ENCODE assay signal across 21 cellular contexts in genomic region chr3:126490619-126491018, GRCh38. TPM values are rescaled to one million over a fixed set of nuclear protein-coding genes. Genes with fewer than 3 reads are reported as not detected.
DNase-seq lines count a peak whose midpoint lies in the region; ATAC-seq, FAIRE-seq and TF ChIP-seq lines count a peak whose summit lies in the region.
"Had no signal": no experiment of that assay in that cellular context is flagged by ENCODE, and none has a peak within 500 bp of the region (broad histone marks: within the 10 kb centered on the region; RNA-seq: fewer than 3 reads in every experiment).

No MANE protein-coding gene starts in this region.

- H3K4me1 ChIP-seq in K562 (replicated peaks in 1 of 2; ENCODE audit: control insufficient read depth in 2 of 2, insufficient read depth in 2 of 2, low read length in 2 of 2) (no peaks in the 10 kb centered on the region; a peak in 1 of 5 replicates), right lobe of liver (peaks cover 0 to 20% (median 0%) of the 10 kb centered on the region in 4 donors)

- H3K9me1 ChIP-seq in K562 (ENCODE audit: control insufficient read depth, insufficient read depth, low read length): no peaks in the 10 kb centered on the region

- POLR2A ChIA-PET in K562 (lab: Yijun Ruan, JAX): no interaction called here

- 0% methylated on average over 3 of the region's 6 CpGs for WGBS in K562 (ENCODE audit: insufficient coverage, low coverage, missing lambda C conversion rate)
- 75% methylated on average over 4 of the region's 6 CpGs for WGBS in right lobe of liver (ENCODE audit: insufficient coverage, low coverage, low lambda C conversion rate, missing lambda C conversion rate)

- peaks cover 5% of the 10 kb centered on the region for H3K27me3 Mint-ChIP-seq in osteocyte (ENCODE audit: unreplicated experiment)
- H3K27me3 Mint-ChIP-seq: activated naive CD8-positive, alpha-beta T cell treated with anti-CD3 and anti-CD28 coated beads, Interleukin-2, amount 10 ng/mL, durations not matched to agents 7 days and 5 days had no signal

- H3K9ac ChIP-seq in K562 (ENCODE audit: insufficient read depth in 1 of 2, low read depth in 2 of 2, low read length in 2 of 2): no peak overlapping the region

- TF ChIP-seq CTCF in GM13977 (IDR thresholded peaks at IDR 0.05; ENCODE audit: extremely low read depth, insufficient read depth, missing control alignments): peak; percentile 8
- peak; percentile 17 to 53 (median 35); a peak in 3 of 6 replicates for TF ChIP-seq CTCF in K562 (IDR thresholded peaks at IDR 0.05 in 2 of 3, conservative IDR thresholded peaks at IDR 0.05 in 1 of 3; ENCODE audit: insufficient read depth in 2 of 3, low read depth in 1 of 3, low read length in 3 of 3)
- TF ChIP-seq CTCF in right lobe of liver (IDR thresholded peaks at IDR 0.05): peak in 1 of 4 donors; percentile 6
- no peak for TF ChIP-seq CTCF in osteocyte (IDR thresholded peaks at IDR 0.05)

- DNase-seq in GM13977 (ENCODE audit: low spot score): no peak
- peak; percentile 55 for DNase-seq in HuH-7.5 (ENCODE audit: low spot score)
- DNase-seq in K562 (ENCODE audit: extremely low read depth in 1 of 4, low spot score in 3 of 4): peak; percentile 15 to 29 (median 21)
- DNase-seq in right lobe of liver: peak in 2 of 3 donors; percentile 16 to 37
- DNase-seq in osteocyte (ENCODE audit: extremely low spot score, unreplicated experiment): no peak
- DNase-seq: activated naive CD8-positive, alpha-beta T cell treated with anti-CD3 and anti-CD28 coated beads, Interleukin-2, amount 10 ng/mL, durations not matched to agents 7 days and 5 days; brain microvascular endothelial cell; GOT3; NCI-H2029; NCI-H526 treated with DMSO at 0.1 percent for 48 hours; small intestine; stimulated activated CD4-positive, alpha-beta T cell treated with anti-CD3 and anti-CD28 coated beads, Interleukin-4, amount 100 ng/mL, for 1 hour had no signal

- H3K36me3 Mint-ChIP-seq in osteocyte (ENCODE audit: unreplicated experiment): no peaks in the 10 kb centered on the region
- H3K36me3 Mint-ChIP-seq: activated naive CD8-positive, alpha-beta T cell treated with anti-CD3 and anti-CD28 coated beads, Interleukin-2, amount 10 ng/mL, durations not matched to agents 7 days and 5 days; IgD-negative memory B cell; mesothelial cell of epicardium; type B pancreatic cell had no signal

- no peak overlapping the region for H3K4me3 ChIP-seq in K562
- no peak overlapping the region for H3K4me3 ChIP-seq in right lobe of liver
- H3K4me3 ChIP-seq: SK-N-MC had no signal

- H4K20me1 ChIP-seq in K562 (replicated peaks; ENCODE audit: control insufficient read depth, insufficient read depth, low read length): no peaks in the 10 kb centered on the region; the same call in 1 of the 2 replicates

- no peaks in the 10 kb centered on the region for H3K79me2 ChIP-seq in K562 (ENCODE audit: control insufficient read depth, insufficient read depth, low read length)

- H3K27me3 ChIP-seq in K562 (ENCODE audit: control insufficient read depth in 2 of 2, insufficient read depth in 2 of 2, low read length in 2 of 2) (peaks cover 10 to 48% of the 10 kb centered on the region in 2 experiments; a peak in 4 of 5 replicates), right lobe of liver (no peaks in the 10 kb centered on the region)

- H3K27ac Mint-ChIP-seq in osteocyte (ENCODE audit: unreplicated experiment): no peak overlapping the region
- H3K27ac Mint-ChIP-seq: activated naive CD8-positive, alpha-beta T cell treated with anti-CD3 and anti-CD28 coated beads, Interleukin-2, amount 10 ng/mL, durations not matched to agents 7 days and 5 days; IgD-negative memory B cell; mesothelial cell of epicardium; nephron; type B pancreatic cell had no signal

- no peaks in the 10 kb centered on the region for H3K36me3 ChIP-seq in K562 (ENCODE audit: control insufficient read depth, insufficient read depth, low read length)
- peaks cover 0 to 27% (median 0%) of the 10 kb centered on the region in 4 donors for H3K36me3 ChIP-seq in right lobe of liver
- H3K36me3 ChIP-seq: brain microvascular endothelial cell had no signal

- TF ChIP-seq EP300 in K562 (IDR thresholded peaks at IDR 0.05; ENCODE audit: low read length): no peak

- H3K9me3 Mint-ChIP-seq in osteocyte (ENCODE audit: unreplicated experiment): no peaks in the 10 kb centered on the region
- H3K9me3 Mint-ChIP-seq: activated naive CD8-positive, alpha-beta T cell treated with anti-CD3 and anti-CD28 coated beads, Interleukin-2, amount 10 ng/mL, durations not matched to agents 7 days and 5 days; IgD-negative memory B cell; mesothelial cell of epicardium; nephron; type B pancreatic cell had no signal

- ATAC-seq in K562 (peak; percentile 78), right lobe of liver (peak in 2 of 4 donors; percentile 20 to 21), HG03097 (IDR thresholded peaks at IDR 0.05; ENCODE audit: low FRiP score, unreplicated experiment) (no peak), HG02885 (IDR thresholded peaks at IDR 0.05; ENCODE audit: poor library complexity, unreplicated experiment) (no peak)

- CTCF ChIA-PET in K562 (lab: Yijun Ruan, JAX; ENCODE audit: low intra/inter-chr PET ratio): no interaction called here

- no peak overlapping the region for H3K4me2 ChIP-seq in K562 (ENCODE audit: insufficient read depth, low read length)

- peaks cover 13% of the 10 kb centered on the region for H3K4me1 Mint-ChIP-seq in osteocyte (ENCODE audit: unreplicated experiment)

- no peak for TF ChIP-seq RAD21 in K562 (CRISPR knock-in tag; conservative IDR thresholded peaks at IDR 0.05 in 1 of 2, IDR thresholded peaks at IDR 0.05 in 1 of 2)

- TF ChIP-seq POLR2A in K562 (conservative IDR thresholded peaks at IDR 0.05): no peak
- no peak for TF ChIP-seq POLR2A in right lobe of liver (IDR thresholded peaks at IDR 0.05)

- intact Hi-C loops in K562 (cut with micrococcal nuclease): no loop called here
- intact Hi-C loops in right lobe of liver (cut with DNase I): no loop called here

- H2AFZ ChIP-seq in K562 (ENCODE audit: low read depth, low read length): no peak overlapping the region

- H3K27ac ChIP-seq in K562 (ENCODE audit: extremely low read depth, low read depth, low read length) (no peak overlapping the region), right lobe of liver (no peak overlapping the region)
- H3K27ac ChIP-seq: brain microvascular endothelial cell, SK-N-MC had no signal

- no peaks in the 10 kb centered on the region for H3K9me3 ChIP-seq in K562 (replicated peaks; ENCODE audit: control insufficient read depth, insufficient read depth, low read depth, low read length)
- no peaks in the 10 kb centered on the region for H3K9me3 ChIP-seq in right lobe of liver

- BruUV-seq in K562 (replicated peaks; lab: Mats Ljungman, UMichigan): no TSS peak

- in situ Hi-C loops in GM13977 (cut with MboI; ENCODE audit: low pct_unique_long_range_greater_than_20kb, low sequenced_read_pairs, unreplicated experiment): no loop called here
- in situ Hi-C loops in K562 (cut with MboI): no loop called here

- no peak for FAIRE-seq in K562 (lab: Jason Lieb, UNC)
- FAIRE-seq: small intestine had no signal

- H3K4me3 Mint-ChIP-seq in osteocyte (ENCODE audit: unreplicated experiment): no peak overlapping the region
- H3K4me3 Mint-ChIP-seq: activated naive CD8-positive, alpha-beta T cell treated with anti-CD3 and anti-CD28 coated beads, Interleukin-2, amount 10 ng/mL, durations not matched to agents 7 days and 5 days; mesothelial cell of epicardium; nephron; type B pancreatic cell had no signal

RNA-seq across cellular contexts. Expression of gene ZXDC, which starts 14.9 kb away (rescaled TPM):
- 35.8 and 48.6 TPM in 2 replicates for total RNA-seq in K562 (2011; cell fraction: chromatin; rRNA removed; ENCODE audit: low replicate concordance)
- 26.0 and 27.4 TPM in 2 replicates for total RNA-seq in K562 (2011; cell fraction: nucleolus; rRNA removed)
- total RNA-seq in K562 (2011; cell fraction: nucleoplasm; rRNA removed): 29.9 and 33.1 TPM in 2 replicates
- total RNA-seq in K562 (2014; rRNA removed): 9.8 and 12.2 TPM in 2 replicates
- 5.9 and 6.1 TPM in 2 replicates for total RNA-seq in K562 (2014; rRNA removed; fragmentation: Illumina TruSeq; extraction: Trizol)
- 7.0 and 7.6 TPM in 2 replicates for total RNA-seq in K562 (2015; rRNA removed; fragmentation: Illumina TruSeq; extraction: Trizol)
- total RNA-seq in K562 (2021): 12.8 and 13.4 TPM in 2 replicates
- 6.9 and 9.5 TPM in 2 replicates for polyA plus RNA-seq in K562 (2011; rRNA removed)
- polyA plus RNA-seq in K562 (2011; cell fraction: cytosol; rRNA removed): 9.3 and 9.4 TPM in 2 replicates
- polyA plus RNA-seq in K562 (2011; cell fraction: nucleus; rRNA removed): 23.7 and 30.8 TPM in 2 replicates
- 6.2 and 12.2 TPM in 2 replicates for polyA plus RNA-seq in K562 (2012)
- polyA plus RNA-seq in K562 (2014; fragmentation: Illumina TruSeq; extraction: Trizol): 7.5 and 8.6 TPM in 2 replicates
- polyA plus RNA-seq in K562 (2014; fragmentation: Nextera tagmentation; extraction: Ambion mirVana): under 1 TPM; 0.59 to 0.65 TPM
- 7.3 and 8.0 TPM in 2 replicates for polyA plus RNA-seq in K562 (2014; rRNA removed)
- 10.4 and 11.4 TPM in 2 replicates for polyA minus RNA-seq in K562 (2011; rRNA and poly(A)+ RNA removed)
- 9.3 and 13.4 TPM in 2 replicates for polyA minus RNA-seq in K562 (2011; cell fraction: cytosol; rRNA and poly(A)+ RNA removed)
- polyA minus RNA-seq in K562 (2011; cell fraction: nucleus; rRNA and poly(A)+ RNA removed): 15.3 and 19.2 TPM in 2 replicates
- 10 to 100 TPM; 16.4 to 30.2 (median 24.0) TPM for total RNA-seq in right lobe of liver
- total RNA-seq in osteocyte: 30.7 and 31.8 TPM in 2 replicates

RNA-seq across cellular contexts. Expression of gene UROC1, which starts 27.0 kb away (rescaled TPM):
- total RNA-seq in K562 (2011; cell fraction: chromatin; rRNA removed; ENCODE audit: low replicate concordance): not detected in 2 replicates
- not detected in 2 replicates for total RNA-seq in K562 (2011; cell fraction: nucleolus; rRNA removed)
- total RNA-seq in K562 (2011; cell fraction: nucleoplasm; rRNA removed): not detected in 2 replicates
- total RNA-seq in K562 (2014; rRNA removed) (not detected in 2 replicates), K562 (2014; rRNA removed; fragmentation: Illumina TruSeq; extraction: Trizol) (not detected in 2 replicates), K562 (2015; rRNA removed; fragmentation: Illumina TruSeq; extraction: Trizol) (not detected in 2 replicates), K562 (2021) (0.07 TPM in 1 of 2 replicates, not detected in the other), right lobe of liver (100 to 1,000 TPM in 1 of 6 experiments, 10 to 100 TPM in 5; 15.1 to 101 (median 55.8) TPM), osteocyte (not detected in 2 replicates)
- polyA plus RNA-seq in K562 (2011; rRNA removed) (not detected in 2 replicates), K562 (2014; fragmentation: Illumina TruSeq; extraction: Trizol) (not detected in 2 replicates), K562 (2014; fragmentation: Nextera tagmentation; extraction: Ambion mirVana) (not detected), K562 (2014; rRNA removed) (not detected in 2 replicates)
- polyA plus RNA-seq in K562 (2011; cell fraction: cytosol; rRNA removed): not detected in 2 replicates
- not detected in 2 replicates for polyA plus RNA-seq in K562 (2011; cell fraction: nucleus; rRNA removed)
- polyA plus RNA-seq in K562 (2012): not detected in 2 replicates
- polyA minus RNA-seq in K562 (2011; rRNA and poly(A)+ RNA removed): not detected in 2 replicates
- not detected in 2 replicates for polyA minus RNA-seq in K562 (2011; cell fraction: cytosol; rRNA and poly(A)+ RNA removed)
- polyA minus RNA-seq in K562 (2011; cell fraction: nucleus; rRNA and poly(A)+ RNA removed): not detected in 2 replicates
- total RNA-seq: activated naive CD8-positive, alpha-beta T cell treated with anti-CD3 and anti-CD28 coated beads, Interleukin-2, amount 10 ng/mL, durations not matched to agents 7 days and 5 days; fibroblast of villous mesenchyme; mesothelial cell of epicardium; pulmonary artery endothelial cell had no signal
- polyA plus RNA-seq: IgD-negative memory B cell had no signal

RNA-seq across cellular contexts. Expression of gene CHST13, which starts 33.3 kb away (rescaled TPM):
- not detected in 2 replicates for total RNA-seq in K562 (2011; cell fraction: chromatin; rRNA removed; ENCODE audit: low replicate concordance)
- total RNA-seq in K562 (2011; cell fraction: nucleolus; rRNA removed): not detected in 2 replicates
- total RNA-seq in K562 (2011; cell fraction: nucleoplasm; rRNA removed): not detected in 2 replicates
- total RNA-seq in K562 (2014; rRNA removed): not detected in 2 replicates
- total RNA-seq in K562 (2014; rRNA removed; fragmentation: Illumina TruSeq; extraction: Trizol): not detected in 2 replicates
- not detected in 2 replicates for total RNA-seq in K562 (2015; rRNA removed; fragmentation: Illumina TruSeq; extraction: Trizol)
- total RNA-seq in K562 (2021): not detected in 2 replicates
- not detected in 2 replicates for polyA plus RNA-seq in K562 (2011; rRNA removed)
- 0.09 TPM in 1 of 2 replicates, not detected in the other for polyA plus RNA-seq in K562 (2011; cell fraction: cytosol; rRNA removed)
- polyA plus RNA-seq in K562 (2011; cell fraction: nucleus; rRNA removed): not detected in 2 replicates
- 0.04 TPM in 1 of 2 replicates, not detected in the other for polyA plus RNA-seq in K562 (2012)
- polyA plus RNA-seq in K562 (2014; fragmentation: Illumina TruSeq; extraction: Trizol): not detected in 2 replicates
- not detected for polyA plus RNA-seq in K562 (2014; fragmentation: Nextera tagmentation; extraction: Ambion mirVana)
- polyA plus RNA-seq in K562 (2014; rRNA removed): not detected in 2 replicates
- polyA minus RNA-seq in K562 (2011; rRNA and poly(A)+ RNA removed): not detected in 2 replicates
- not detected in 2 replicates for polyA minus RNA-seq in K562 (2011; cell fraction: cytosol; rRNA and poly(A)+ RNA removed)
- not detected in 2 replicates for polyA minus RNA-seq in K562 (2011; cell fraction: nucleus; rRNA and poly(A)+ RNA removed)
- total RNA-seq in right lobe of liver: 10 to 100 TPM; 23.5 to 48.9 (median 28.2) TPM
- total RNA-seq in osteocyte: not detected in 2 replicates
- total RNA-seq: fibroblast of villous mesenchyme, mesothelial cell of epicardium, pulmonary artery endothelial cell had no signal
- polyA plus RNA-seq: IgD-negative memory B cell had no signal

Comparison
In these comparisons a context has a peak if more than half of its experiments do, and no peak if none do; other contexts are left out.
1. DNase-seq: peak in HuH-7.5 (single experiment), K562 (4 of 4) and right lobe of liver (2 of 3); none in GM13977 (single experiment) and osteocyte (single experiment).
2. RNA of gene UROC1, which starts 27.0 kb away (total RNA-seq): 15.1 to 101 TPM in right lobe of liver; 0.07 TPM in K562 and not detected in osteocyte; every median in the first group is over 10 times any median in the second.
3. RNA of gene CHST13, which starts 33.3 kb away (total RNA-seq): 23.5 to 48.9 TPM in right lobe of liver; not detected in K562 and not detected in osteocyte; every median in the first group is over 10 times any median in the second.